ENCODE assay signal across 17 cellular contexts in genomic region chr3:108106449-108106848, GRCh38.
"Had no signal": no experiment of that assay in that cellular context is flagged by ENCODE, and none has a peak within 500 bp of the region (broad histone marks: within the 10 kb centered on the region; RNA-seq: fewer than 3 reads in every experiment).

No MANE protein-coding gene starts in this region.

- H3K79me2 ChIP-seq: parathyroid adenoma had no signal

- H3K4me1 ChIP-seq: parathyroid adenoma, prostate gland, testis had no signal

- H3K27ac ChIP-seq: heart left ventricle, parathyroid adenoma, prostate gland, right lobe of liver, testis, tibial nerve had no signal

- H3K4me3 ChIP-seq: heart left ventricle, lung, prostate gland, right lobe of liver, testis, tibial nerve had no signal

- H3K36me3 ChIP-seq: heart left ventricle, prostate gland, right lobe of liver, tibial nerve had no signal

- H3K27me3 ChIP-seq: heart left ventricle, right lobe of liver, testis, tibial nerve had no signal

- ATAC-seq: effector memory CD8-positive, alpha-beta T cell; heart left ventricle; left colon; left ventricle myocardium superior; right lobe of liver; stimulated activated memory B cell treated with anti-CD40 and anti-IgM and Interleukin-4, amounts not matched to agents 10 μg/mL and 1 μg/mL and 100 μg/mL, for 72 hours had no signal

- DNase-seq: effector memory CD8-positive, alpha-beta T cell; heart left ventricle; hippocampal formation; left colon; left ventricle myocardium superior; mesenchymal stem cell; midbrain; right lobe of liver; stimulated activated CD4-positive, alpha-beta T cell treated with anti-CD3 and anti-CD28 coated beads, Interleukin-4, amount 100 ng/mL, for 24 hours; testis had no signal

- H3K9me3 ChIP-seq: heart left ventricle, prostate gland, right lobe of liver, testis, tibial nerve had no signal

- FAIRE-seq: colon, frontal cortex had no signal

- H3K9ac ChIP-seq: parathyroid adenoma had no signal

- H2AFZ ChIP-seq: parathyroid adenoma had no signal
